Comparison of ENCODE assay signal across 12 cellular contexts in the genomic region with DNA sequence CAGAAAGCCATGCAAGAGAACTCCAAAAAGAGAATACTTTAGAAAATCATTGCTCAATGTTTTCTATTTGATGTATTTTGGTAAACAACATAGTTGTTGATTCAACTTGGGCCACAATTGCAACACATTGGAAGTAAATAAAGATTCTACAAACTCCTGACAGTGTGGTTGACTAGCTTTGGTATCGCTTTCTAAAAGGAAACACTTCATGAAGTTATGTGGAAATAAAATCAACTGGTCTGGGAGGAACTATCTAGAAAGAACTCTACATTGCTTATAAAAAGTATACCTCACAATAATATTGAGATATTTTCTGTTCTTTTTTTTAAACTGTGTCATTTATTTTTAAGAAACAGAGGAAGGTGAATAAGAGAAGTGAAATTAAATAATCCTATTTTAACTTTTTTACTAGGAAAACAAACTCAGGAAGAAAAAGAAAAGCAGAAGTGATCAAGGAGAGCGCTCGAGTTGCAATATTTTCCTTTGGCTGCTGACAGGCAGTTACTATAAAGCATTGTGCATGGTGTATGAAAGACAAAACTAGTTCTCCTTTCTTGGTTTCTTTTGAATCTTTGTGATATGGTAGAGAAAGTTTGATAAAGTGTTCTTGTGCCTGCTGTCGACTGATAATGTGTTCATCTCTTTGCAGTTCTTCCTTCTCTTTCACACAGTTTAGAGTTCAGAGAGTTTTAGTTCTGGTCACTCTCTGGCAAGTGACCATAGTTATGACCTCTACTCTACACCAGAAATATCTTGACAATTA. TPM values are rescaled to one million over a fixed set of nuclear protein-coding genes. Genes with fewer than 3 reads are reported as not detected.
DNase-seq lines count a peak whose midpoint lies in the region; ATAC-seq and TF ChIP-seq lines count a peak whose summit lies in the region.
"Had no signal": no experiment of that assay in that cellular context is flagged by ENCODE, and none has a peak within 500 bp of the region (broad histone marks: within the 10 kb centered on the region; RNA-seq: fewer than 3 reads in every experiment).

No MANE protein-coding gene starts in this region.

- no peaks in the 10 kb centered on the region for H3K36me3 ChIP-seq in muscle layer of duodenum (ENCODE audit: control insufficient read depth in 1 of 2, insufficient read depth in 2 of 2, low read length in 2 of 2)
- H3K36me3 ChIP-seq in hepatocyte (replicated peaks; ENCODE audit: insufficient read depth, low read depth) = no peaks in the 10 kb centered on the region

- H3K27me3 ChIP-seq in muscle layer of duodenum (ENCODE audit: low read depth, low read length) = no peaks in the 10 kb centered on the region
- H3K27me3 ChIP-seq in hepatocyte = no peaks in the 10 kb centered on the region

- H3K4me3 ChIP-seq in muscle layer of duodenum (ENCODE audit: low read depth in 1 of 2, low read length in 2 of 2) (no peak overlapping the region), coronary artery (no peak overlapping the region), hepatocyte (no peak overlapping the region)

- no peak overlapping the region for H3K4me2 ChIP-seq in hepatocyte

- no peaks in the 10 kb centered on the region for H3K79me2 ChIP-seq in hepatocyte

- TF ChIP-seq CTCF in coronary artery (IDR thresholded peaks at IDR 0.05) = no peak
- no peak for TF ChIP-seq CTCF in hepatocyte (IDR thresholded peaks at IDR 0.05; ENCODE audit: poor library complexity)

- H3K4me1 ChIP-seq in muscle layer of duodenum (ENCODE audit: control insufficient read depth in 1 of 2, insufficient read depth in 2 of 2, low read length in 2 of 2) (no peaks in the 10 kb centered on the region), hepatocyte (ENCODE audit: insufficient read depth) (no peaks in the 10 kb centered on the region)

- no peaks in the 10 kb centered on the region for H4K20me1 ChIP-seq in hepatocyte (ENCODE audit: insufficient read depth, poor library complexity, severe bottlenecking)

- H2AFZ ChIP-seq in hepatocyte = no peak overlapping the region

- DNase-seq in SKM-1 (lab: John Stamatoyannopoulos, UW; ENCODE audit: unreplicated experiment) (peak; percentile 91), coronary artery (ENCODE audit: low spot score) (no peak), NCI-H2196 (lab: John Stamatoyannopoulos, UW; ENCODE audit: unreplicated experiment) (no peak), NCI-H1105 (lab: John Stamatoyannopoulos, UW) (no peak), hepatocyte (ENCODE audit: low spot score) (no peak)
- DNase-seq: effector memory CD4-positive, alpha-beta T cell; NCI-H82; stimulated activated CD4-positive, alpha-beta T cell treated with anti-CD3 and anti-CD28 coated beads, Interleukin-2, amount 100 ng/mL, for 48 hours had no signal

- peak overlapping the region; percentile 6 for H3K27ac ChIP-seq in muscle layer of duodenum (ENCODE audit: low read length)
- peak overlapping the region in 1 of 2 donors; percentile 11 for H3K27ac ChIP-seq in coronary artery
- no peak overlapping the region for H3K27ac ChIP-seq in hepatocyte

- peak; percentile 58 for ATAC-seq in GM18907 (IDR thresholded peaks at IDR 0.05; ENCODE audit: unreplicated experiment)
- peak; percentile 41 for ATAC-seq in HG02884 (IDR thresholded peaks at IDR 0.05; ENCODE audit: unreplicated experiment)

- no peaks in the 10 kb centered on the region for H3K9me2 ChIP-seq in hepatocyte (replicated peaks; ENCODE audit: insufficient read depth)

- 93% methylated on average over 4 of the region's 4 CpGs for WGBS in hepatocyte (ENCODE audit: low lambda C conversion rate, missing lambda C conversion rate)

- H3K9me3 ChIP-seq in muscle layer of duodenum (ENCODE audit: control insufficient read depth in 1 of 2, low read length in 2 of 2) (no peaks in the 10 kb centered on the region), hepatocyte (ENCODE audit: low read depth) (no peaks in the 10 kb centered on the region)

RNA-seq across cellular contexts. Expression of a gene that starts 3.0 kb away (rescaled TPM):
- total RNA-seq in hepatocyte = 1.1 and 1.2 TPM in 2 replicates
- 2.2 and 3.1 TPM in 2 replicates for polyA plus RNA-seq in hepatocyte

RNA-seq across cellular contexts. Expression of a gene that starts 41.2 kb away (rescaled TPM):
- 7.3 and 9.2 TPM in 2 replicates for total RNA-seq in hepatocyte
- polyA plus RNA-seq in hepatocyte = 2.0 and 2.7 TPM in 2 replicates
- total RNA-seq: activated CD8-positive, alpha-beta memory T cell treated with anti-CD3 and anti-CD28 coated beads for 36 hours had no signal
